17 cellular contexts compared by ENCODE assay signal in the genomic region with DNA sequence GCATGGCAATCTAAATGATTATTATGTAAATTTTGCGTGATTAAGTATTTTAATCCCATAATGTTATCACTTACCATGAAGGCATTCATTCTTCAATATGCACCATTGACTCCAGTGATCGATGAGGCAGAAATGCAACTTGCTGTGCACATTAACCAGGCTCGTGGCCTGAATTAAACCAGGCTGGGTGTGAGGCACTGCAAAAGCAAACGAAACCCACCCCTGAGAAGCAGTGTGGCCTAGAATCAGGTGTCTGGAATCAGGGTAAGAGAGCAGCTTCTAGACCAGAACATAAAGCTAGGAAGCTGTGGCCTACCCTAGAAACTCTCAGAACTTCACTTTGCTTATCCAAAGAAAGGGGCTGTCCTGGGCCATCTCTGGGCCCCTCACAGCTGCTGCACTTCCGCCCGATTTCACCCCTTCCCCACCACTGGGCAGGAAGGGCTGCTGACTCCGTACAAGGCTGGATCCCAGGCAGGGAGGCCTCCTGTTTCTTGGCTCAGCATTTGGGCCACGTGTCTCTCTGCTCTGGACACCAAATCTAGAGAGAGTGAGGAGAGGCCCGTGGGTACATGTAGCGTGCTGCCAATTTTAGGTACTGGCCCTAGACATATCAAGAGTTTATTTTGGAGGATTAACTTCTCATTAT. TPM values are rescaled to one million over a fixed set of nuclear protein-coding genes. Genes with fewer than 3 reads are reported as not detected.
"Had no signal": no experiment of that assay in that cellular context is flagged by ENCODE, and none has a peak within 500 bp of the region (broad histone marks: within the 10 kb centered on the region; RNA-seq: fewer than 3 reads in every experiment).

No MANE protein-coding gene starts in this region.

- H3K36me3 ChIP-seq: brain microvascular endothelial cell, esophagus squamous epithelium, sigmoid colon, transverse colon had no signal

- FAIRE-seq: keratinocyte had no signal

- H3K4me3 ChIP-seq: esophagus squamous epithelium, mucosa of descending colon, sigmoid colon, transverse colon had no signal

- H3K27me3 ChIP-seq: brain microvascular endothelial cell, transverse colon had no signal

- DNase-seq: activated CD4-positive, alpha-beta memory T cell treated with anti-CD3 and anti-CD28 coated beads for 36 hours; activated CD4-positive, CD25-positive, alpha-beta regulatory T cell treated with anti-CD3 and anti-CD28 coated beads, Interleukin-2, amount 50 U/mL, for 72 hours; activated gamma-delta T cell treated with Interleukin-2 at 50 U/mL for 16 hours; activated naive CD8-positive, alpha-beta T cell treated with anti-CD3 and anti-CD28 coated beads for 36 hours; activated T-cell treated with anti-CD3 and anti-CD28 coated beads, Interleukin-2, amount 50 U/mL, for 72 hours; brain microvascular endothelial cell; esophagus squamous epithelium; foreskin fibroblast; mucosa of descending colon; naive thymus-derived CD8-positive, alpha-beta T cell; sigmoid colon; stimulated activated CD4-positive, alpha-beta T cell treated with anti-CD3 and anti-CD28 coated beads, Interleukin-12 subunit alpha, Interleukin-12 subunit beta, amount 100 ng/mL, for 4 hours; stimulated activated naive CD4-positive, alpha-beta T cell; transverse colon had no signal

- H3K27ac ChIP-seq: esophagus squamous epithelium, sigmoid colon had no signal

- H3K9me3 ChIP-seq: esophagus squamous epithelium, mucosa of descending colon, sigmoid colon, transverse colon had no signal

- ATAC-seq: activated T-cell treated with anti-CD3 and anti-CD28 coated beads, Interleukin-2, amount 50 U/mL, for 72 hours; mucosa of descending colon; naive thymus-derived CD8-positive, alpha-beta T cell had no signal

RNA-seq across cellular contexts. Expression of gene CLRN3, which starts 18.6 kb away (rescaled TPM):
- total RNA-seq: activated CD4-positive, alpha-beta memory T cell treated with anti-CD3 and anti-CD28 coated beads for 36 hours; activated naive CD8-positive, alpha-beta T cell treated with anti-CD3 and anti-CD28 coated beads for 36 hours; activated T-cell treated with anti-CD3 and anti-CD28 coated beads, Interleukin-2, amount 50 U/mL, for 72 hours; chondrocyte; esophagus squamous epithelium; naive thymus-derived CD8-positive, alpha-beta T cell; posterior vena cava; sigmoid colon had no signal
